ENCODE assay signal across 11 cellular contexts in the genomic region with DNA sequence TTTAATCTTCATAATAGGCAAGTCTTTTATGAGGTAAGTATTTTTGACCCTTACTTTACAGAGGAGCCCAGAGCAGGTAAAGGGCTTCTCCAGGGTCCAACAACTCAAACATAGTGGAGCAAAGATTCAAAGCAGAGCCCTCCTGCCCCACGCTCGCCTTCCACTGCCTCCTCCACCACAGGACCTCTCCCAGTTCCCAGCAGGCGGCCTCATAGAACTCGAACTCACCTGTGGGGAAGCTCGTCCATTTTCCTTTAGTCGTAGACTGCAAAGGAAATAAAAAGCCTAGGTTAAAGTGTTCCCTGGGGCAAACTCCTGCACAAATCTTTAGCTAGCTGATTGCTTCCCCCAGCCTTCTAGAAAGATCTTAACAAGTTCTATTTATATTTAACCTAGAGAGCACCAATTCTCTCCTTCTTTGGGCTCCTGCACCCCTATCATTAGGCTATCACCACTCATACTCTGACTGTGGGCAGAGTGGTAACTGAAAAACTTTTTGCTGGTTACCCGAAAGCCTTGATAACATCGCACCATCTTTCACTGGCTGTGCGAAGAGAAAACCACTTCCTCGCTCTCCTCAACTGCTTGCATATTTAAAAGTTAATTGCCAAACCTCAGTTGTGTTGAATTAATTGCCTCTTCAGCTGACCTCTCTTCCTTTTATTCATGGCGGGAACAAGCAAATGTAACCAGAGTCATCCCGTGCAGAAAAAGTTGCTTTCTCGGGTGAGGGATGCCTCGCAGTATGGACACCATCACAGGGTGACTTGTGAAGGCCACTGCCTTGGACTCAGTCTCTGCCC.
DNase-seq lines count a peak whose midpoint lies in the region; ATAC-seq and TF ChIP-seq lines count a peak whose summit lies in the region.
"Had no signal": no experiment of that assay in that cellular context is flagged by ENCODE, and none has a peak within 500 bp of the region (broad histone marks: within the 10 kb centered on the region; RNA-seq: fewer than 3 reads in every experiment).

No MANE protein-coding gene starts in this region.

- peak; percentile 73 for DNase-seq in activated CD8-positive, alpha-beta T cell treated with anti-CD3 and anti-CD28 coated beads for 36 hours
- peak; percentile 10 to 21 for DNase-seq in stimulated activated CD4-positive, alpha-beta T cell treated with anti-CD3 and anti-CD28 coated beads, Interleukin-2, amount 100 ng/mL, for 24 hours
- DNase-seq in MM.1S = no peak
- DNase-seq in glomerular visceral epithelial cell (ENCODE audit: extremely low spot score) = no peak
- DNase-seq in putamen (ENCODE audit: low spot score) = no peak
- DNase-seq: H9, right cardiac atrium had no signal

- no peak overlapping the region for H3K9ac ChIP-seq in MM.1S (ENCODE audit: low read length)

- no peak overlapping the region for H2AFZ ChIP-seq in MM.1S (ENCODE audit: low read length)

- CTCF ChIA-PET in activated CD8-positive, alpha-beta T cell treated with anti-CD3 and anti-CD28 coated beads for 36 hours (lab: Charles Lee) = interaction anchor here (0.7 to 1.0 kb wide), 2 partner anchors 79 to 80 kb away, joined by 3 read pairs; no protein-coding TSS in a partner anchor

- no peaks in the 10 kb centered on the region for H4K20me1 ChIP-seq in MM.1S (ENCODE audit: insufficient read depth, low read length)

- H3K4me2 ChIP-seq in MM.1S (ENCODE audit: low read depth, low read length) = no peak overlapping the region

- peaks cover 8% of the 10 kb centered on the region for H3K9me3 Mint-ChIP-seq in activated CD8-positive, alpha-beta T cell treated with anti-CD3 and anti-CD28 coated beads for 36 hours
- H3K9me3 Mint-ChIP-seq: H9, type B pancreatic cell had no signal

- peak overlapping the region; percentile 7 for H3K27ac Mint-ChIP-seq in activated CD8-positive, alpha-beta T cell treated with anti-CD3 and anti-CD28 coated beads for 36 hours
- H3K27ac Mint-ChIP-seq: H9, type B pancreatic cell had no signal

- H3K27me3 ChIP-seq in MM.1S (replicated peaks; ENCODE audit: insufficient read depth, low read length) = no peaks in the 10 kb centered on the region

- H3F3A ChIP-seq in MM.1S (ENCODE audit: insufficient read depth, low read length) = no peaks in the 10 kb centered on the region

- no peaks in the 10 kb centered on the region for H3K36me3 ChIP-seq in MM.1S (replicated peaks; ENCODE audit: insufficient read depth, low read length)

- no peak overlapping the region for H3K27ac ChIP-seq in MM.1S (ENCODE audit: low read length)

- peaks cover 44% of the 10 kb centered on the region for H3K4me1 Mint-ChIP-seq in activated CD8-positive, alpha-beta T cell treated with anti-CD3 and anti-CD28 coated beads for 36 hours (ENCODE audit: low read depth)

- no peak for TF ChIP-seq CTCF in activated CD8-positive, alpha-beta T cell treated with anti-CD3 and anti-CD28 coated beads for 36 hours (IDR thresholded peaks at IDR 0.05)
- no peak for TF ChIP-seq CTCF in MM.1S (IDR thresholded peaks at IDR 0.05; ENCODE audit: low read length)

- no peaks in the 10 kb centered on the region for H3K4me1 ChIP-seq in MM.1S (ENCODE audit: low read length)

- no peak overlapping the region for H3K4me3 Mint-ChIP-seq in activated CD8-positive, alpha-beta T cell treated with anti-CD3 and anti-CD28 coated beads for 36 hours
- H3K4me3 Mint-ChIP-seq: H9, type B pancreatic cell had no signal

- no peaks in the 10 kb centered on the region for H3K9me3 ChIP-seq in MM.1S (replicated peaks; ENCODE audit: insufficient read depth, low read length)

- peak; percentile 71 for ATAC-seq in GM18861 (IDR thresholded peaks at IDR 0.05; ENCODE audit: unreplicated experiment)
- ATAC-seq in HG03097 (IDR thresholded peaks at IDR 0.05; ENCODE audit: low FRiP score, unreplicated experiment) = peak; percentile 84
- peak; percentile 93 for ATAC-seq in activated CD8-positive, alpha-beta T cell treated with anti-CD3 and anti-CD28 coated beads for 36 hours
- ATAC-seq in esophagus mucosa = no peak
- ATAC-seq: right cardiac atrium had no signal

- H3K36me3 Mint-ChIP-seq in activated CD8-positive, alpha-beta T cell treated with anti-CD3 and anti-CD28 coated beads for 36 hours (ENCODE audit: low read depth) = no peaks in the 10 kb centered on the region
- H3K36me3 Mint-ChIP-seq: type B pancreatic cell had no signal

- intact Hi-C loops in activated CD8-positive, alpha-beta T cell treated with anti-CD3 and anti-CD28 coated beads for 36 hours (cut with micrococcal nuclease) = loop anchor here (5.0 kb wide), 1 partner anchor 77 kb away; no protein-coding TSS in a partner anchor

- H3K9me2 ChIP-seq in MM.1S (replicated peaks; ENCODE audit: insufficient read depth, low read length) = no peaks in the 10 kb centered on the region

- H3K4me3 ChIP-seq in MM.1S (ENCODE audit: low read length) = no peak overlapping the region

- H3K79me2 ChIP-seq in MM.1S (ENCODE audit: low read length) = no peaks in the 10 kb centered on the region

- POLR2A ChIA-PET in activated CD8-positive, alpha-beta T cell treated with anti-CD3 and anti-CD28 coated beads for 36 hours (lab: Charles Lee) = interaction anchor here (1.4 kb wide), 1 partner anchor 103 kb away, joined by 3 read pairs; no protein-coding TSS in a partner anchor

- peaks cover 42% of the 10 kb centered on the region for H3K27me3 Mint-ChIP-seq in activated CD8-positive, alpha-beta T cell treated with anti-CD3 and anti-CD28 coated beads for 36 hours

Comparison
In these comparisons a context has a peak if more than half of its experiments do, and no peak if none do; other contexts are left out.
1. DNase-seq: peak in activated CD8-positive, alpha-beta T cell treated with anti-CD3 and anti-CD28 coated beads for 36 hours (single experiment) and stimulated activated CD4-positive, alpha-beta T cell treated with anti-CD3 and anti-CD28 coated beads, Interleukin-2, amount 100 ng/mL, for 24 hours (2 of 2); none in MM.1S (single experiment), glomerular visceral epithelial cell (single experiment) and putamen (single experiment).